Comparison of ENCODE assay signal across 13 cellular contexts in genomic region chr7:2869981-2870380, GRCh38. TPM values are rescaled to one million over a fixed set of nuclear protein-coding genes. Genes with fewer than 3 reads are reported as not detected.
DNase-seq lines count a peak whose midpoint lies in the region; ATAC-seq, FAIRE-seq and TF ChIP-seq lines count a peak whose summit lies in the region.
"Had no signal": no experiment of that assay in that cellular context is flagged by ENCODE, and none has a peak within 500 bp of the region (broad histone marks: within the 10 kb centered on the region; RNA-seq: fewer than 3 reads in every experiment).

No MANE protein-coding gene starts in this region.

- H3K9me3 ChIP-seq in BE2C, result no peaks in the 10 kb centered on the region
- H3K9me3 ChIP-seq: sigmoid colon had no signal

- H3K27ac Mint-ChIP-seq in activated CD4-positive, alpha-beta T cell treated with anti-CD3 and anti-CD28 coated beads, Interleukin-2, amount 10 ng/mL, durations not matched to agents 24 days and 14 days, result peak overlapping the region; percentile 79
- H3K27ac Mint-ChIP-seq in activated naive CD8-positive, alpha-beta T cell treated with anti-CD3 and anti-CD28 coated beads, Interleukin-2, amount 10 ng/mL, durations not matched to agents 7 days and 5 days, result peak overlapping the region; percentile 62

- H3K4me1 Mint-ChIP-seq in activated CD4-positive, alpha-beta T cell treated with anti-CD3 and anti-CD28 coated beads, Interleukin-2, amount 10 ng/mL, durations not matched to agents 24 days and 14 days, result peaks cover 46% of the 10 kb centered on the region
- peaks cover 30% of the 10 kb centered on the region for H3K4me1 Mint-ChIP-seq in activated naive CD8-positive, alpha-beta T cell treated with anti-CD3 and anti-CD28 coated beads, Interleukin-2, amount 10 ng/mL, durations not matched to agents 7 days and 5 days

- no peaks in the 10 kb centered on the region for H3K4me1 ChIP-seq in rectal smooth muscle tissue (ENCODE audit: control insufficient read depth, insufficient read depth, low read length)
- H3K4me1 ChIP-seq in BE2C, result peaks cover 13% of the 10 kb centered on the region
- H3K4me1 ChIP-seq: sigmoid colon had no signal

- FAIRE-seq in HTR-8/SVneo (lab: Jason Lieb, UNC), result peak; percentile 31
- FAIRE-seq: A204.1 had no signal

- H3K36me3 Mint-ChIP-seq in activated CD4-positive, alpha-beta T cell treated with anti-CD3 and anti-CD28 coated beads, Interleukin-2, amount 10 ng/mL, durations not matched to agents 24 days and 14 days (ENCODE audit: low read depth), result no peaks in the 10 kb centered on the region
- H3K36me3 Mint-ChIP-seq in activated naive CD8-positive, alpha-beta T cell treated with anti-CD3 and anti-CD28 coated beads, Interleukin-2, amount 10 ng/mL, durations not matched to agents 7 days and 5 days, result no peaks in the 10 kb centered on the region

- intact Hi-C loops in activated CD4-positive, alpha-beta T cell treated with anti-CD3 and anti-CD28 coated beads, Interleukin-2, amount 10 ng/mL, durations not matched to agents 24 days and 14 days (cut with micrococcal nuclease), result loop anchor here (10.0 kb wide), 1 partner anchor 805 kb away; no protein-coding TSS in a partner anchor
- intact Hi-C loops in dorsolateral prefrontal cortex (cut with DNase I), result loop anchor here (10.0 kb wide), 2 partner anchors 435 to 1765 kb away; partner anchors contain the start of gene SDK1 (in 1 of the 2)

- H3K27me3 ChIP-seq in rectal smooth muscle tissue (ENCODE audit: control insufficient read depth, insufficient read depth, low read length), result no peaks in the 10 kb centered on the region
- H3K27me3 ChIP-seq in BE2C, result no peaks in the 10 kb centered on the region
- no peaks in the 10 kb centered on the region for H3K27me3 ChIP-seq in dorsolateral prefrontal cortex
- H3K27me3 ChIP-seq: foreskin keratinocyte, sigmoid colon had no signal

- no peaks in the 10 kb centered on the region for H3K36me3 ChIP-seq in rectal smooth muscle tissue (ENCODE audit: control insufficient read depth, insufficient read depth, low read length)
- H3K36me3 ChIP-seq in BE2C, result no peaks in the 10 kb centered on the region
- H3K36me3 ChIP-seq: sigmoid colon had no signal

- POLR2A ChIA-PET in activated naive CD8-positive, alpha-beta T cell treated with anti-CD3 and anti-CD28 coated beads, Interleukin-2, amount 10 ng/mL, durations not matched to agents 7 days and 5 days (lab: Charles Lee), result no interaction called here

- H3K27me3 Mint-ChIP-seq in activated CD4-positive, alpha-beta T cell treated with anti-CD3 and anti-CD28 coated beads, Interleukin-2, amount 10 ng/mL, durations not matched to agents 24 days and 14 days, result no peaks in the 10 kb centered on the region
- peaks cover 9% of the 10 kb centered on the region for H3K27me3 Mint-ChIP-seq in activated naive CD8-positive, alpha-beta T cell treated with anti-CD3 and anti-CD28 coated beads, Interleukin-2, amount 10 ng/mL, durations not matched to agents 7 days and 5 days

- peak overlapping the region; percentile 63 for H3K4me3 Mint-ChIP-seq in activated CD4-positive, alpha-beta T cell treated with anti-CD3 and anti-CD28 coated beads, Interleukin-2, amount 10 ng/mL, durations not matched to agents 24 days and 14 days
- no peak overlapping the region for H3K4me3 Mint-ChIP-seq in activated naive CD8-positive, alpha-beta T cell treated with anti-CD3 and anti-CD28 coated beads, Interleukin-2, amount 10 ng/mL, durations not matched to agents 7 days and 5 days

- no peak for ATAC-seq in activated naive CD8-positive, alpha-beta T cell treated with anti-CD3 and anti-CD28 coated beads, Interleukin-2, amount 10 ng/mL, durations not matched to agents 7 days and 5 days (ENCODE audit: low read depth)
- no peak for ATAC-seq in HG02798 (IDR thresholded peaks at IDR 0.05; ENCODE audit: poor library complexity, unreplicated experiment)

- H3K9me3 Mint-ChIP-seq in activated CD4-positive, alpha-beta T cell treated with anti-CD3 and anti-CD28 coated beads, Interleukin-2, amount 10 ng/mL, durations not matched to agents 24 days and 14 days, result peaks cover 2% of the 10 kb centered on the region
- no peaks in the 10 kb centered on the region for H3K9me3 Mint-ChIP-seq in activated naive CD8-positive, alpha-beta T cell treated with anti-CD3 and anti-CD28 coated beads, Interleukin-2, amount 10 ng/mL, durations not matched to agents 7 days and 5 days

- no peak overlapping the region for H3K9ac ChIP-seq in rectal smooth muscle tissue (ENCODE audit: low read length)

- H3K27ac ChIP-seq in rectal smooth muscle tissue (ENCODE audit: low read depth, low read length) (no peak overlapping the region), dorsolateral prefrontal cortex (no peak overlapping the region)
- H3K27ac ChIP-seq: coronary artery, foreskin keratinocyte had no signal

- TF ChIP-seq CTCF in BE2C (IDR thresholded peaks at IDR 0.05; ENCODE audit: low read depth, low read length) (no peak), dorsolateral prefrontal cortex (IDR thresholded peaks at IDR 0.05 in 54 of 56, conservative IDR thresholded peaks at IDR 0.05 in 2 of 56; ENCODE audit: low read depth in 1 of 56, partially characterized antibody in 56 of 56) (no peak)

- DNase-seq in activated CD4-positive, alpha-beta T cell treated with anti-CD3 and anti-CD28 coated beads, Interleukin-2, amount 10 ng/mL, durations not matched to agents 24 days and 14 days, result no peak
- no peak for DNase-seq in activated CD4-positive, alpha-beta T cell treated with anti-CD3 and anti-CD28 coated beads for 1 hour
- DNase-seq in HTR-8/SVneo (ENCODE audit: insufficient read length, low spot score), result no peak
- DNase-seq in activated naive CD8-positive, alpha-beta T cell treated with anti-CD3 and anti-CD28 coated beads, Interleukin-2, amount 10 ng/mL, durations not matched to agents 7 days and 5 days, result no peak
- no peak for DNase-seq in BE2C
- no peak for DNase-seq in dorsolateral prefrontal cortex
- DNase-seq: DMS79 treated with DMSO at 0.1 percent for 48 hours had no signal

- H3K4me3 ChIP-seq in rectal smooth muscle tissue (ENCODE audit: low read length) (peak overlapping the region; percentile 32), BE2C (ENCODE audit: low read depth, low read length) (no peak overlapping the region), dorsolateral prefrontal cortex (peak overlapping the region in 5 of 59 donors; percentile 13 to 30 (median 19))
- H3K4me3 ChIP-seq: coronary artery, sigmoid colon had no signal

RNA-seq across cellular contexts. Expression of gene GNA12, which starts 25.9 kb away (rescaled TPM):
- total RNA-seq in activated CD4-positive, alpha-beta T cell treated with anti-CD3 and anti-CD28 coated beads, Interleukin-2, amount 10 ng/mL, durations not matched to agents 24 days and 14 days, result 30.6 and 31.0 TPM in 2 replicates
- total RNA-seq in activated naive CD8-positive, alpha-beta T cell treated with anti-CD3 and anti-CD28 coated beads, Interleukin-2, amount 10 ng/mL, durations not matched to agents 7 days and 5 days, result 10 to 100 TPM; 14.5 to 17.4 TPM
- polyA plus RNA-seq in BE2C (2012; ENCODE audit: insufficient read depth, insufficient read length, low read depth), result 32.2 TPM
- 100 to 1,000 TPM in 12 of 120 experiments, 10 to 100 TPM in 108; 45.2 to 162 (median 67.4) TPM for total RNA-seq in dorsolateral prefrontal cortex
